ENCODE assay signal across 1 cellular context in genomic region chr14:103091041-103091882, GRCh38.
TF ChIP-seq lines count a peak whose summit lies in the region.

No MANE protein-coding gene starts in this region.

TF ChIP-seq in HEK293, 187 proteins besides CTCF, POLR2A, EP300 and RAD21 (continued from another document and continues in another):
- TF ChIP-seq, protein P1, sequence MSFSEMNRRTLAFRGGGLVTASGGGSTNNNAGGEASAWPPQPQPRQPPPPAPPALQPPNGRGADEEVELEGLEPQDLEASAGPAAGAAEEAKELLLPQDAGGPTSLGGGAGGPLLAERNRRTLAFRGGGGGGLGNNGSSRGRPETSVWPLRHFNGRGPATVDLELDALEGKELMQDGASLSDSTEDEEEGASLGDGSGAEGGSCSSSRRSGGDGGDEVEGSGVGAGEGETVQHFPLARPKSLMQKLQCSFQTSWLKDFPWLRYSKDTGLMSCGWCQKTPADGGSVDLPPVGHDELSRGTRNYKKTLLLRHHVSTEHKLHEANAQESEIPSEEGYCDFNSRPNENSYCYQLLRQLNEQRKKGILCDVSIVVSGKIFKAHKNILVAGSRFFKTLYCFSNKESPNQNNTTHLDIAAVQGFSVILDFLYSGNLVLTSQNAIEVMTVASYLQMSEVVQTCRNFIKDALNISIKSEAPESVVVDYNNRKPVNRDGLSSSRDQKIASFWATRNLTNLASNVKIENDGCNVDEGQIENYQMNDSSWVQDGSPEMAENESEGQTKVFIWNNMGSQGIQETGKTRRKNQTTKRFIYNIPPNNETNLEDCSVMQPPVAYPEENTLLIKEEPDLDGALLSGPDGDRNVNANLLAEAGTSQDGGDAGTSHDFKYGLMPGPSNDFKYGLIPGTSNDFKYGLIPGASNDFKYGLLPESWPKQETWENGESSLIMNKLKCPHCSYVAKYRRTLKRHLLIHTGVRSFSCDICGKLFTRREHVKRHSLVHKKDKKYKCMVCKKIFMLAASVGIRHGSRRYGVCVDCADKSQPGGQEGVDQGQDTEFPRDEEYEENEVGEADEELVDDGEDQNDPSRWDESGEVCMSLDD (tag by site-specific recombination; IDR thresholded peaks at IDR 0.05) = no peak
- TF ChIP-seq ZNF24 (tag by site-specific recombination; IDR thresholded peaks at IDR 0.05) (0 out of 2 replicates have a peak, but pooled peaks have one; percentile 18), KLF17 (tag by site-specific recombination; IDR thresholded peaks at IDR 0.05) (no peak), SETDB1 (IDR thresholded peaks at IDR 0.05; ENCODE audit: insufficient read length, low read length) (no peak), ZNF10 (tag by site-specific recombination; IDR thresholded peaks at IDR 0.05) (no peak; the same call in 1 of the 2 replicates), PATZ1 (tag by site-specific recombination; IDR thresholded peaks at IDR 0.05) (peak; percentile 9), ZBTB1 (tag by site-specific recombination; IDR thresholded peaks at IDR 0.05) (no peak), ZIC2 (tag by site-specific recombination; IDR thresholded peaks at IDR 0.05) (peak; percentile 53; the same call in 1 of the 2 replicates), SP2 (tag by site-specific recombination; IDR thresholded peaks at IDR 0.05) (peak; percentile 52), ZBTB11 (tag by site-specific recombination; conservative IDR thresholded peaks at IDR 0.05; ENCODE audit: low read depth) (no peak), ZFHX2 (tag by site-specific recombination; conservative IDR thresholded peaks at IDR 0.05) (peak; percentile 93), ZEB2 (tag by site-specific recombination; IDR thresholded peaks at IDR 0.05) (no peak), ZNF843 (tag by site-specific recombination; IDR thresholded peaks at IDR 0.05) (no peak), ZNF510 (tag by site-specific recombination; IDR thresholded peaks at IDR 0.05; ENCODE audit: insufficient replicate concordance) (no peak), ZNF701 (tag by site-specific recombination; IDR thresholded peaks at IDR 0.05) (no peak), ZNF404 (tag by site-specific recombination; IDR thresholded peaks at IDR 0.05) (no peak), ZNF223 (tag by site-specific recombination; IDR thresholded peaks at IDR 0.05) (no peak), PRDM1 (tag by site-specific recombination; IDR thresholded peaks at IDR 0.05) (no peak), ZNF341 (tag by site-specific recombination; IDR thresholded peaks at IDR 0.05; ENCODE audit: low read depth) (no peak), ZNF202 (tag by site-specific recombination; IDR thresholded peaks at IDR 0.05; ENCODE audit: borderline replicate concordance) (no peak), ZNF350 (tag by site-specific recombination; IDR thresholded peaks at IDR 0.05) (no peak), ZNF423 (tag by site-specific recombination; IDR thresholded peaks at IDR 0.05) (no peak), ZNF302 (tag by site-specific recombination; IDR thresholded peaks at IDR 0.05; ENCODE audit: low read depth) (no peak), ZNF391 (tag by site-specific recombination; IDR thresholded peaks at IDR 0.05; ENCODE audit: borderline replicate concordance, low read depth) (no peak), KLF16 (tag by site-specific recombination; IDR thresholded peaks at IDR 0.05) (no peak), ZBTB26 (tag by site-specific recombination; optimal IDR thresholded peaks at IDR 0.05) (peak; percentile 34), ZBTB48 (tag by site-specific recombination; IDR thresholded peaks at IDR 0.05) (no peak), ZNF704 (tag by site-specific recombination; IDR thresholded peaks at IDR 0.05) (no peak), HIC1 (tag by site-specific recombination; IDR thresholded peaks at IDR 0.05) (no peak), ZNF600 (tag by site-specific recombination; IDR thresholded peaks at IDR 0.05) (no peak), ZNF501 (tag by site-specific recombination; IDR thresholded peaks at IDR 0.05) (no peak), OSR2 (tag by site-specific recombination; IDR thresholded peaks at IDR 0.05) (no peak), ZBTB20 (tag by site-specific recombination; IDR thresholded peaks at IDR 0.05) (peak; percentile 36; the same call in 1 of the 2 replicates), ZNF140 (tag by site-specific recombination; IDR thresholded peaks at IDR 0.05) (no peak), ZNF777 (tag by site-specific recombination; IDR thresholded peaks at IDR 0.05; ENCODE audit: borderline replicate concordance) (0 out of 2 replicates have a peak, but pooled peaks have one; percentile 31), ZNF335 (tag by site-specific recombination; conservative IDR thresholded peaks at IDR 0.05) (peak; percentile 63), SALL2 (tag by site-specific recombination; IDR thresholded peaks at IDR 0.05; ENCODE audit: borderline replicate concordance) (no peak), ZBTB8A (tag by site-specific recombination; IDR thresholded peaks at IDR 0.05) (peak; percentile 45; the same call in 1 of the 2 replicates), GLI2 (tag by site-specific recombination; IDR thresholded peaks at IDR 0.05; ENCODE audit: borderline replicate concordance, low read depth) (no peak)
- TF ChIP-seq, protein P2, sequence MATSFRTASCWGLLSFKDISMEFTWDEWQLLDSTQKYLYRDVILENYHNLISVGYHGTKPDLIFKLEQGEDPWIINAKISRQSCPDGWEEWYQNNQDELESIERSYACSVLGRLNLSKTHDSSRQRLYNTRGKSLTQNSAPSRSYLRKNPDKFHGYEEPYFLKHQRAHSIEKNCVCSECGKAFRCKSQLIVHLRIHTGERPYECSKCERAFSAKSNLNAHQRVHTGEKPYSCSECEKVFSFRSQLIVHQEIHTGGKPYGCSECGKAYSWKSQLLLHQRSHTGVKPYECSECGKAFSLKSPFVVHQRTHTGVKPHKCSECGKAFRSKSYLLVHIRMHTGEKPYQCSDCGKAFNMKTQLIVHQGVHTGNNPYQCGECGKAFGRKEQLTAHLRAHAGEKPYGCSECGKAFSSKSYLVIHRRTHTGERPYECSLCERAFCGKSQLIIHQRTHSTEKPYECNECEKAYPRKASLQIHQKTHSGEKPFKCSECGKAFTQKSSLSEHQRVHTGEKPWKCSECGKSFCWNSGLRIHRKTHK (tag by site-specific recombination; IDR thresholded peaks at IDR 0.05) = no peak
- TF ChIP-seq, protein P3, sequence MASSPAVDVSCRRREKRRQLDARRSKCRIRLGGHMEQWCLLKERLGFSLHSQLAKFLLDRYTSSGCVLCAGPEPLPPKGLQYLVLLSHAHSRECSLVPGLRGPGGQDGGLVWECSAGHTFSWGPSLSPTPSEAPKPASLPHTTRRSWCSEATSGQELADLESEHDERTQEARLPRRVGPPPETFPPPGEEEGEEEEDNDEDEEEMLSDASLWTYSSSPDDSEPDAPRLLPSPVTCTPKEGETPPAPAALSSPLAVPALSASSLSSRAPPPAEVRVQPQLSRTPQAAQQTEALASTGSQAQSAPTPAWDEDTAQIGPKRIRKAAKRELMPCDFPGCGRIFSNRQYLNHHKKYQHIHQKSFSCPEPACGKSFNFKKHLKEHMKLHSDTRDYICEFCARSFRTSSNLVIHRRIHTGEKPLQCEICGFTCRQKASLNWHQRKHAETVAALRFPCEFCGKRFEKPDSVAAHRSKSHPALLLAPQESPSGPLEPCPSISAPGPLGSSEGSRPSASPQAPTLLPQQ (tag by site-specific recombination; IDR thresholded peaks at IDR 0.05) = peak; percentile 73; the same call in 1 of the 2 replicates
- TF ChIP-seq, protein P4, sequence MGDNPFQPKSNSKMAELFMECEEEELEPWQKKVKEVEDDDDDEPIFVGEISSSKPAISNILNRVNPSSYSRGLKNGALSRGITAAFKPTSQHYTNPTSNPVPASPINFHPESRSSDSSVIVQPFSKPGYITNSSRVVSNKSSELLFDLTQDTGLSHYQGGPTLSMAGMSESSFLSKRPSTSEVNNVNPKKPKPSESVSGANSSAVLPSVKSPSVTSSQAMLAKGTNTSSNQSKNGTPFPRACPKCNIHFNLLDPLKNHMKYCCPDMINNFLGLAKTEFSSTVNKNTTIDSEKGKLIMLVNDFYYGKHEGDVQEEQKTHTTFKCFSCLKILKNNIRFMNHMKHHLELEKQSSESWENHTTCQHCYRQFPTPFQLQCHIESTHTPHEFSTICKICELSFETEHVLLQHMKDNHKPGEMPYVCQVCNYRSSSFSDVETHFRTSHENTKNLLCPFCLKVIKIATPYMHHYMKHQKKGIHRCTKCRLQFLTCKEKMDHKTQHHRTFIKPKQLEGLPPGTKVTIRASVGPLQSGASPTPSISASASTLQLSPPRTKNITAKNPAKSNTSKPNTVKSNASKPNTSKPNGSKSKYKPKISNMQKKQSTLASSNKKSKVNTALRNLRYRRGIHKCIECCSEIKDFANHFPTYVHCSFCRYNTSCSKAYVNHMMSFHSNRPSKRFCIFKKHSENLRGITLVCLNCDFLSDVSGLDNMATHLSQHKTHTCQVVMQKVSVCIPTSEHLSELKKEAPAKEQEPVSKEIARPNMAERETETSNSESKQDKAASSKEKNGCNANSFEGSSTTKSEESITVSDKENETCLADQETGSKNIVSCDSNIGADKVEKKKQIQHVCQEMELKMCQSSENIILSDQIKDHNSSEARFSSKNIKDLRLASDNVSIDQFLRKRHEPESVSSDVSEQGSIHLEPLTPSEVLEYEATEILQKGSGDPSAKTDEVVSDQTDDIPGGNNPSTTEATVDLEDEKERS (tag by site-specific recombination; IDR thresholded peaks at IDR 0.05) = no peak
